Comparison of ENCODE assay signal across 20 cellular contexts in the genomic region with DNA sequence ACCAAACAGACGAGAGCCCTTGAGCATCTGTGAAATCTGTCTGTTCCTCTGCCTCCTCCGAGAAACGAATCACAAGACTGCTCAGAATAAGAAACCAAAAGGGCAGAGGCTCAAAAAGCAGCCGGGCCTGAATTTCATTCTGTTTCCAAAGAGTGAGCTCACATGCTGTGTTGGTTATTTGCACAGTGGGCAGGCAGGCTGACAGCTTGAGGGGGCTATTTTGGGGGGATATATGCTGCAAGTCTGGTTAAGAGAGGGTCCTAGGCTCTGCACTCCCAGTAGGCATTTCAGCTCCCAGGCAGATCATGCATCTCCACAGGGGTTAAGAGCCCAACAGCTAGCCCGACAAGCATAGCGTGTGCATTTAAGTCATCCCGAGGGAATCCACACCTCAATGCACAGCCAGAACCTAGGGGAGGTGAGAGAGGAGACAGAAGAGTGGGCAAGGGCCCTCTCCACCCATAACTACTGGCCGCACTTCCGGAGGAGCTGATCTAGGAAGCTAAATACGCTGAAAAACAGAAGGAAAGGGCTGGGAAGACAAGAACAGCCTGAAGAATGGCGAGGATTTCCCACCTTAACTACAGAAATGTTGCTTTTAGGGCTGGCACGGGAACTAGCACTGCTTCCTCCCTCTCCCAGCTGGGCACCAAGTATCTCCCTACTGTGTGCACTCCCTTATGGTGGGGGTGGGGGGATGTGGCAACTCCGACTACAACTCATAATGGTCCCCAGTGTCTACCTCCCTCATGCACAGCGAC. TPM values are rescaled to one million over a fixed set of nuclear protein-coding genes. Genes with fewer than 3 reads are reported as not detected.
DNase-seq lines count a peak whose midpoint lies in the region; ATAC-seq lines count a peak whose summit lies in the region.
"Had no signal": no experiment of that assay in that cellular context is flagged by ENCODE, and none has a peak within 500 bp of the region (broad histone marks: within the 10 kb centered on the region; RNA-seq: fewer than 3 reads in every experiment).

No MANE protein-coding gene starts in this region.

- H3K4me3 Mint-ChIP-seq in stimulated activated effector memory CD8-positive, alpha-beta T cell treated with anti-CD3 and anti-CD28 coated beads, Interleukin-12 subunit alpha, Interleukin-12 subunit beta, amount 100 ng/mL, for 72 hours, result no peak overlapping the region
- H3K4me3 Mint-ChIP-seq: CD8-positive, alpha-beta T cell had no signal

- peak overlapping the region; percentile 6 for H3K27ac ChIP-seq in substantia nigra (ENCODE audit: low read depth, low read length, poor library complexity, severe bottlenecking)
- H3K27ac ChIP-seq: HL-60, Peyer's patch, transverse colon, WERI-Rb-1 had no signal

- no peak overlapping the region for H3K27ac Mint-ChIP-seq in stimulated activated effector memory CD8-positive, alpha-beta T cell treated with anti-CD3 and anti-CD28 coated beads, Interleukin-12 subunit alpha, Interleukin-12 subunit beta, amount 100 ng/mL, for 72 hours
- H3K27ac Mint-ChIP-seq: CD8-positive, alpha-beta T cell had no signal

- H3K4me1 Mint-ChIP-seq in stimulated activated effector memory CD8-positive, alpha-beta T cell treated with anti-CD3 and anti-CD28 coated beads, Interleukin-12 subunit alpha, Interleukin-12 subunit beta, amount 100 ng/mL, for 72 hours, result peaks cover 18% of the 10 kb centered on the region

- H3K36me3 Mint-ChIP-seq in stimulated activated effector memory CD8-positive, alpha-beta T cell treated with anti-CD3 and anti-CD28 coated beads, Interleukin-12 subunit alpha, Interleukin-12 subunit beta, amount 100 ng/mL, for 72 hours, result no peaks in the 10 kb centered on the region
- H3K36me3 Mint-ChIP-seq: CD8-positive, alpha-beta T cell had no signal

- peaks cover 5% of the 10 kb centered on the region for H3K9me3 Mint-ChIP-seq in stimulated activated effector memory CD8-positive, alpha-beta T cell treated with anti-CD3 and anti-CD28 coated beads, Interleukin-12 subunit alpha, Interleukin-12 subunit beta, amount 100 ng/mL, for 72 hours

- ATAC-seq in stimulated activated effector memory CD8-positive, alpha-beta T cell treated with anti-CD3 and anti-CD28 coated beads, Interleukin-12 subunit alpha, Interleukin-12 subunit beta, amount 100 ng/mL, for 72 hours, result no peak
- ATAC-seq in GM21529 (IDR thresholded peaks at IDR 0.05; ENCODE audit: unreplicated experiment), result no peak
- ATAC-seq: CD8-positive, alpha-beta T cell; left ventricle myocardium superior had no signal

- DNase-seq in NCI-H1417 (lab: John Stamatoyannopoulos, UW) (peak in 2 of 3 experiments; percentile 27 to 54), NCI-H1417 treated with DMSO at 0.1 percent for 48 hours (lab: John Stamatoyannopoulos, UW) (no peak), NCI-H2171 (lab: John Stamatoyannopoulos, UW) (peak; percentile 50), cerebellum (ENCODE audit: low spot score) (peak; percentile 29), substantia nigra (lab: John Stamatoyannopoulos, UW) (peak in 2 of 49 donors; percentile 20 to 47), NCI-H2029 treated with DMSO at 0.1 percent for 48 hours (lab: John Stamatoyannopoulos, UW) (no peak)
- no peak for DNase-seq in stimulated activated effector memory CD8-positive, alpha-beta T cell treated with anti-CD3 and anti-CD28 coated beads, Interleukin-12 subunit alpha, Interleukin-12 subunit beta, amount 100 ng/mL, for 72 hours (ENCODE audit: low spot score in 2 of 2)
- DNase-seq: activated CD8-positive, alpha-beta memory T cell treated with anti-CD3 and anti-CD28 coated beads for 24 hours; activated effector memory CD4-positive, alpha-beta T cell treated with Interleukin-2 at 50 U/mL for 16 hours; CD8-positive, alpha-beta T cell; GOT3; Kasumi-1; left ventricle myocardium superior; Peyer's patch; stimulated activated CD4-positive, alpha-beta T cell treated with anti-CD3 and anti-CD28 coated beads, Interleukin-1b, Interleukin-23, amount 100 ng/mL, for 48 hours; SW 1271; transverse colon; WERI-Rb-1 had no signal

RNA-seq across cellular contexts. Expression of a gene that starts 3.7 kb away (rescaled TPM):
- total RNA-seq in cerebellum, result 21.4 TPM
- total RNA-seq: CD8-positive, alpha-beta T cell had no signal

Comparison
In these comparisons a context has a peak if more than half of its experiments do, and no peak if none do; other contexts are left out.
1. DNase-seq: peak in NCI-H1417 (2 of 3), NCI-H2171 (single experiment) and cerebellum (single experiment); none in NCI-H1417 treated with DMSO at 0.1 percent for 48 hours (single experiment), stimulated activated effector memory CD8-positive, alpha-beta T cell treated with anti-CD3 and anti-CD28 coated beads, Interleukin-12 subunit alpha, Interleukin-12 subunit beta, amount 100 ng/mL, for 72 hours (0 of 2) and NCI-H2029 treated with DMSO at 0.1 percent for 48 hours (single experiment).